Comparison of ENCODE assay signal across 19 cellular contexts in the genomic region with DNA sequence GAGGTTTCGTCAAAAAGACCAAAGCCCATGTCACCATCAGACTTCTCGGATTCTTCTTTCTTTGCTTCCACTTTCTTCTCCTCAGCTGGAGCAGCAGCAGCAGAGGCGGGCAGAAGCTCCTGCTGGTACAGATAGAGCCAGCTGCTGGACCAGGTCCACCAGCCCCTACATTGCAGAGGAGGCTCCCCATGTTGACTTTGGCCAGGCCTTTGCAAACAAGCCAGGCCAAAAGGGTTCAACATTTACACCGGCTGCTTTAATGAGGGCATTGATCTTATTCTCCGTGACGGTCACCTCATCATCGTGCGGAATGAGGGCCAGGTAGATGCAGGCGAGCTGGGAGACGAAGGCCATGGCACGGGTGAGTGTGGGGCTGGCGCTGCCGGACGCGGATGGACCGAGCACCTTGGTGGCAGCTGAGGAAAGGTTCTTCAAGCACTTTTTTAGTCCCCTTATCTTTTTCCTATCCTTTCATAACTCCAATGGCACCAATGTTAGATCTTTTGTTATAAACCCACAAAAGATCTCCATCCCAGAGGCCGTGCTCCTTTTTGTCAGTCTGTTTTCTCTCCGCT.
"Had no signal": no experiment of that assay in that cellular context is flagged by ENCODE, and none has a peak within 500 bp of the region (broad histone marks: within the 10 kb centered on the region; RNA-seq: fewer than 3 reads in every experiment).

No MANE protein-coding gene starts in this region.

- H3K4me3 Mint-ChIP-seq: activated naive CD8-positive, alpha-beta T cell treated with anti-CD3 and anti-CD28 coated beads, Interleukin-2, amount 10 ng/mL, durations not matched to agents 7 days and 5 days; activated T-helper 1 cell treated with anti-CD3 and anti-CD28 coated beads, Interleukin-12 subunit alpha, Interleukin-12 subunit beta, Interleukin-2, Interleukin-4 antibody, amounts not matched to agents 30 ng/mL and 10 ng/mL and 1 ng/mL, durations not matched to agents 14 hours and 24 hours and 36 hours; effector memory CD8-positive, alpha-beta T cell; immature natural killer cell; natural killer cell had no signal

- DNase-seq: activated CD4-positive, alpha-beta T cell treated with anti-CD3 and anti-CD28 coated beads, Interleukin-2, amount 50 U/mL, for 1 hour; activated naive CD8-positive, alpha-beta T cell treated with anti-CD3 and anti-CD28 coated beads, Interleukin-2, amount 10 ng/mL, durations not matched to agents 7 days and 5 days; cerebellar nuclear complex; dermis blood vessel endothelial cell; effector memory CD8-positive, alpha-beta T cell; head of caudate nucleus; immature natural killer cell; natural killer cell; right cardiac atrium; stimulated activated naive CD8-positive, alpha-beta T cell treated with anti-CD3 and anti-CD28 coated beads, Interleukin-15, Interleukin-2, amounts not matched to agents 100 U/mL and 50 U/mL, for 24 hours; T-helper 1 cell; T1000; trophoblast cell had no signal

- H3K9me3 ChIP-seq: breast epithelium, prostate gland had no signal

- H3K27me3 ChIP-seq: breast epithelium had no signal

- H3K27me3 Mint-ChIP-seq: activated naive CD8-positive, alpha-beta T cell treated with anti-CD3 and anti-CD28 coated beads, Interleukin-2, amount 10 ng/mL, durations not matched to agents 7 days and 5 days; effector memory CD8-positive, alpha-beta T cell had no signal

- H3K4me1 Mint-ChIP-seq: activated naive CD8-positive, alpha-beta T cell treated with anti-CD3 and anti-CD28 coated beads, Interleukin-2, amount 10 ng/mL, durations not matched to agents 7 days and 5 days; immature natural killer cell; natural killer cell had no signal

- H3K27ac Mint-ChIP-seq: activated naive CD8-positive, alpha-beta T cell treated with anti-CD3 and anti-CD28 coated beads, Interleukin-2, amount 10 ng/mL, durations not matched to agents 7 days and 5 days; activated T-helper 1 cell treated with anti-CD3 and anti-CD28 coated beads, Interleukin-12 subunit alpha, Interleukin-12 subunit beta, Interleukin-2, Interleukin-4 antibody, amounts not matched to agents 30 ng/mL and 10 ng/mL and 1 ng/mL, durations not matched to agents 14 hours and 24 hours and 36 hours; effector memory CD8-positive, alpha-beta T cell; immature natural killer cell; natural killer cell had no signal

- H3K9me3 Mint-ChIP-seq: activated naive CD8-positive, alpha-beta T cell treated with anti-CD3 and anti-CD28 coated beads, Interleukin-2, amount 10 ng/mL, durations not matched to agents 7 days and 5 days had no signal

- H3K36me3 Mint-ChIP-seq: activated naive CD8-positive, alpha-beta T cell treated with anti-CD3 and anti-CD28 coated beads, Interleukin-2, amount 10 ng/mL, durations not matched to agents 7 days and 5 days; immature natural killer cell; natural killer cell had no signal

- H3K4me1 ChIP-seq: breast epithelium, prostate gland had no signal

- ATAC-seq: activated CD4-positive, CD25-positive, alpha-beta regulatory T cell treated with anti-CD3 and anti-CD28 coated beads, Interleukin-2, amount 50 U/mL, for 24 hours; effector memory CD8-positive, alpha-beta T cell; natural killer cell; right cardiac atrium; stimulated activated naive CD8-positive, alpha-beta T cell treated with anti-CD3 and anti-CD28 coated beads, Interleukin-15, Interleukin-2, amounts not matched to agents 100 U/mL and 50 U/mL, for 24 hours had no signal

- H3K36me3 ChIP-seq: breast epithelium, prostate gland had no signal

- H3K4me3 ChIP-seq: breast epithelium, lung, prostate gland had no signal

- H3K27ac ChIP-seq: breast epithelium, epithelial cell of prostate, prostate gland had no signal
